ENCODE assay signal across 25 cellular contexts in genomic region chr2:204665771-204666170, GRCh38.
A peak's percentile ranks its signal among the peaks of the same experiment; 100 is the strongest.
DNase-seq lines count a peak whose midpoint lies in the region; ATAC-seq, FAIRE-seq and TF ChIP-seq lines count a peak whose summit lies in the region.
"Had no signal": no experiment of that assay in that cellular context is flagged by ENCODE, and none has a peak within 500 bp of the region (broad histone marks: within the 10 kb centered on the region; RNA-seq: fewer than 3 reads in every experiment).

No MANE protein-coding gene starts in this region.

- TF ChIP-seq CTCF in HFFc6 (IDR thresholded peaks at IDR 0.05): no peak
- TF ChIP-seq CTCF in mammary epithelial cell (conservative IDR thresholded peaks at IDR 0.05 in 1 of 2, IDR thresholded peaks at IDR 0.05 in 1 of 2; ENCODE audit: extremely low read depth in 1 of 2, insufficient read depth in 1 of 2, low read depth in 1 of 2, low read length in 2 of 2): no peak
- no peak for TF ChIP-seq CTCF in GM10248 (IDR thresholded peaks at IDR 0.05; ENCODE audit: control extremely low read depth, extremely low read depth, low read depth, missing control alignments)
- no peak for TF ChIP-seq CTCF in endodermal cell (conservative IDR thresholded peaks at IDR 0.05)

- peak overlapping the region; percentile 72 for H2AFZ ChIP-seq in mammary epithelial cell (ENCODE audit: low read depth, low read length)
- H2AFZ ChIP-seq: parathyroid adenoma had no signal

- H3K4me3 Mint-ChIP-seq in HFFc6: peak overlapping the region; percentile 72; the same call in 1 of the 2 replicates
- H3K4me3 Mint-ChIP-seq in endodermal cell: no peak overlapping the region
- H3K4me3 Mint-ChIP-seq: B cell, natural killer cell had no signal

- peak overlapping the region; percentile 76 for H3K27ac ChIP-seq in mammary epithelial cell (ENCODE audit: insufficient read depth, low read depth, low read length)
- H3K27ac ChIP-seq in endodermal cell (ENCODE audit: low read depth, low read length): no peak overlapping the region
- H3K27ac ChIP-seq: gastrocnemius medialis, parathyroid adenoma, right lobe of liver, vagina had no signal

- H3K9ac ChIP-seq in mammary epithelial cell (ENCODE audit: insufficient read depth, low read length) (no peak overlapping the region), endodermal cell (ENCODE audit: extremely low read depth, low read length, poor library complexity, severe bottlenecking) (no peak overlapping the region)
- H3K9ac ChIP-seq: parathyroid adenoma had no signal

- CTCF ChIA-PET in mammary epithelial cell (lab: Charles Lee; ENCODE audit: low non-redundant PET) (no interaction called here), GM10248 (lab: Yijun Ruan, JAX) (no interaction called here)

- in situ Hi-C loops in mammary epithelial cell (cut with MboI; ENCODE audit: low sequenced_read_pairs in 2 of 2): no loop called here

- H3K4me2 ChIP-seq in mammary epithelial cell (ENCODE audit: insufficient read depth, low read depth, low read length): peak overlapping the region; percentile 45

- H3K9me3 Mint-ChIP-seq in HFFc6 (no peaks in the 10 kb centered on the region), endodermal cell (no peaks in the 10 kb centered on the region)

- BruUV-seq in mammary epithelial cell (replicated peaks; lab: Mats Ljungman, UMichigan): no TSS peak

- dilution Hi-C loops in mammary epithelial cell (cut with HindIII; ENCODE audit: low sequenced_read_pairs): no loop called here

- H3K27me3 ChIP-seq in mammary epithelial cell (ENCODE audit: insufficient read depth, low read length): no peaks in the 10 kb centered on the region
- H3K27me3 ChIP-seq in endodermal cell (ENCODE audit: control insufficient read depth, insufficient read depth, low read length, poor library complexity, severe bottlenecking): no peaks in the 10 kb centered on the region
- H3K27me3 ChIP-seq: gastrocnemius medialis, right lobe of liver, vagina had no signal

- H4K20me1 ChIP-seq in mammary epithelial cell (ENCODE audit: insufficient read depth, low read length): no peaks in the 10 kb centered on the region

- peak; percentile 9 for FAIRE-seq in urothelium cell line (lab: Jason Lieb, UNC)
- FAIRE-seq: GM12892 had no signal

- no peak for DNase-seq in HFFc6
- DNase-seq in mammary epithelial cell: no peak
- DNase-seq in myocyte (ENCODE audit: low read depth): peak; percentile 51
- no peak for DNase-seq in urothelium cell line (ENCODE audit: low spot score)
- DNase-seq in GM10248 (ENCODE audit: extremely low spot score): no peak
- DNase-seq in endodermal cell: no peak
- DNase-seq: activated CD4-positive, alpha-beta T cell treated with anti-CD3 and anti-CD28 coated beads for 4 hours; activated naive CD4-positive, alpha-beta T cell treated with Interleukin-2 at 50 U/mL for 16 hours; activated T-cell treated with anti-CD3 and anti-CD28 coated beads, Interleukin-2, amount 50 U/mL, for 48 hours; anterior cingulate cortex; central memory CD4-positive, alpha-beta T cell; DMS79 treated with DMSO at 0.1 percent for 48 hours; erythroblast; gastrocnemius medialis; natural killer cell; NCI-H1105; NCI-H2081; OCI-M1; right lobe of liver; SHP77 treated with DMSO at 0.1 percent for 48 hours had no signal

- ATAC-seq in HG02759 (IDR thresholded peaks at IDR 0.05; ENCODE audit: unreplicated experiment): no peak
- ATAC-seq: natural killer cell, right lobe of liver had no signal

- no peaks in the 10 kb centered on the region for H3K79me2 ChIP-seq in mammary epithelial cell (ENCODE audit: insufficient read depth, low read length)

- WGBS in mammary epithelial cell (ENCODE audit: low coverage, missing lambda C conversion rate): 95% methylated on average over 2 of the region's 2 CpGs
- 95 to 100% methylated on average over 2 of the region's 2 CpGs for WGBS in endodermal cell (ENCODE audit: insufficient coverage in 1 of 2, insufficient read length in 1 of 2), 2 experiments

- H3K4me1 Mint-ChIP-seq in HFFc6 (ENCODE audit: low read depth) (no peaks in the 10 kb centered on the region; the same call in 1 of the 2 replicates), endodermal cell (peaks cover 17% of the 10 kb centered on the region)
- H3K4me1 Mint-ChIP-seq: B cell, natural killer cell had no signal

- H3K36me3 ChIP-seq in mammary epithelial cell (ENCODE audit: insufficient read depth, low read length) (no peaks in the 10 kb centered on the region), endodermal cell (ENCODE audit: control insufficient read depth, insufficient read depth, low read length) (no peaks in the 10 kb centered on the region)
- H3K36me3 ChIP-seq: gastrocnemius medialis, right lobe of liver, vagina had no signal

- H3K27ac Mint-ChIP-seq in HFFc6: no peak overlapping the region
- no peak overlapping the region for H3K27ac Mint-ChIP-seq in endodermal cell
- H3K27ac Mint-ChIP-seq: B cell, natural killer cell had no signal

- H3K27me3 Mint-ChIP-seq in HFFc6 (ENCODE audit: insufficient read depth) (peaks cover 3% of the 10 kb centered on the region; the same call in 1 of the 2 replicates), endodermal cell (ENCODE audit: insufficient read depth) (no peaks in the 10 kb centered on the region)
- H3K27me3 Mint-ChIP-seq: B cell had no signal

- peaks cover 19% of the 10 kb centered on the region for H3K4me1 ChIP-seq in mammary epithelial cell (ENCODE audit: insufficient read depth, low read length)
- H3K4me1 ChIP-seq in endodermal cell (ENCODE audit: control insufficient read depth, insufficient read depth, low read length): peaks cover 8% of the 10 kb centered on the region

- H3K36me3 Mint-ChIP-seq in HFFc6 (ENCODE audit: low read depth) (peaks cover 10% of the 10 kb centered on the region), endodermal cell (ENCODE audit: low read depth) (no peaks in the 10 kb centered on the region)
- H3K36me3 Mint-ChIP-seq: natural killer cell had no signal

- H3K4me3 ChIP-seq in mammary epithelial cell (replicated peaks in 1 of 3; ENCODE audit: insufficient read depth in 1 of 3, low read depth in 2 of 3, low read length in 3 of 3) (no peak overlapping the region), endodermal cell (ENCODE audit: low read length) (no peak overlapping the region)
- H3K4me3 ChIP-seq: gastrocnemius medialis, right lobe of liver, vagina had no signal

- H3K9me3 ChIP-seq in mammary epithelial cell (replicated peaks; ENCODE audit: insufficient read depth, low read length) (no peaks in the 10 kb centered on the region), endodermal cell (ENCODE audit: control insufficient read depth, low read length) (no peaks in the 10 kb centered on the region)
- H3K9me3 ChIP-seq: gastrocnemius medialis, right lobe of liver, vagina had no signal

- intact Hi-C loops in mammary epithelial cell (cut with micrococcal nuclease): loop anchor here (10.0 kb wide), 1 partner anchor 121 kb away; the partner anchor contains the start of gene PARD3B

- POLR2A ChIA-PET in GM10248 (lab: Yijun Ruan, JAX): no interaction called here
